In the genomic region with DNA sequence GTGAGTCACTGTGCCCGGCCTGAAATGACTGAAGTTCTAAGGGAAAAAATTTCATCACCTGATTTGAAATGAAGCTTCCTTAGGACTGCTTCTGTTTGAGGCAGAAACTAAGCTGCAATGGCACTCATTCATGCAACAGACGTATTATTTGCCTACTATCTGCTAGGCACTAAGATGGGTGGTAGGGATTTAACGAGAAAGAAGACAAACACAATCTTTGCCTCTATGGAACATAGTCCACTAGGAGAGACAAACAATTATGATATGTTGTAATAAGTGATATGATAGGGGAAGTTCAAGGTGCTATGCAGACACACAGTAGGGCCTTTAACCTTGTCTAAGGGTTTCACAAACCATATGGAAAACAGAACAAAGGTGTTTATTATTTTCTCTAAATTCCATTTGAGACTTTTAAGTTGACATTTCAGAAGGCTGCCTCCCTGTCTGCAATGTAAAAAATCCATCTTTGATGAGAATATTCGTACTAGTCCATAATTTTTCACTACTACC, we compare ENCODE assay signal across 1 cellular context.
TF ChIP-seq lines count a peak whose summit lies in the region.

No MANE protein-coding gene starts in this region.

TF ChIP-seq in GM23338, 12 proteins besides CTCF, POLR2A, EP300 and RAD21:
- TF ChIP-seq, protein P1, sequence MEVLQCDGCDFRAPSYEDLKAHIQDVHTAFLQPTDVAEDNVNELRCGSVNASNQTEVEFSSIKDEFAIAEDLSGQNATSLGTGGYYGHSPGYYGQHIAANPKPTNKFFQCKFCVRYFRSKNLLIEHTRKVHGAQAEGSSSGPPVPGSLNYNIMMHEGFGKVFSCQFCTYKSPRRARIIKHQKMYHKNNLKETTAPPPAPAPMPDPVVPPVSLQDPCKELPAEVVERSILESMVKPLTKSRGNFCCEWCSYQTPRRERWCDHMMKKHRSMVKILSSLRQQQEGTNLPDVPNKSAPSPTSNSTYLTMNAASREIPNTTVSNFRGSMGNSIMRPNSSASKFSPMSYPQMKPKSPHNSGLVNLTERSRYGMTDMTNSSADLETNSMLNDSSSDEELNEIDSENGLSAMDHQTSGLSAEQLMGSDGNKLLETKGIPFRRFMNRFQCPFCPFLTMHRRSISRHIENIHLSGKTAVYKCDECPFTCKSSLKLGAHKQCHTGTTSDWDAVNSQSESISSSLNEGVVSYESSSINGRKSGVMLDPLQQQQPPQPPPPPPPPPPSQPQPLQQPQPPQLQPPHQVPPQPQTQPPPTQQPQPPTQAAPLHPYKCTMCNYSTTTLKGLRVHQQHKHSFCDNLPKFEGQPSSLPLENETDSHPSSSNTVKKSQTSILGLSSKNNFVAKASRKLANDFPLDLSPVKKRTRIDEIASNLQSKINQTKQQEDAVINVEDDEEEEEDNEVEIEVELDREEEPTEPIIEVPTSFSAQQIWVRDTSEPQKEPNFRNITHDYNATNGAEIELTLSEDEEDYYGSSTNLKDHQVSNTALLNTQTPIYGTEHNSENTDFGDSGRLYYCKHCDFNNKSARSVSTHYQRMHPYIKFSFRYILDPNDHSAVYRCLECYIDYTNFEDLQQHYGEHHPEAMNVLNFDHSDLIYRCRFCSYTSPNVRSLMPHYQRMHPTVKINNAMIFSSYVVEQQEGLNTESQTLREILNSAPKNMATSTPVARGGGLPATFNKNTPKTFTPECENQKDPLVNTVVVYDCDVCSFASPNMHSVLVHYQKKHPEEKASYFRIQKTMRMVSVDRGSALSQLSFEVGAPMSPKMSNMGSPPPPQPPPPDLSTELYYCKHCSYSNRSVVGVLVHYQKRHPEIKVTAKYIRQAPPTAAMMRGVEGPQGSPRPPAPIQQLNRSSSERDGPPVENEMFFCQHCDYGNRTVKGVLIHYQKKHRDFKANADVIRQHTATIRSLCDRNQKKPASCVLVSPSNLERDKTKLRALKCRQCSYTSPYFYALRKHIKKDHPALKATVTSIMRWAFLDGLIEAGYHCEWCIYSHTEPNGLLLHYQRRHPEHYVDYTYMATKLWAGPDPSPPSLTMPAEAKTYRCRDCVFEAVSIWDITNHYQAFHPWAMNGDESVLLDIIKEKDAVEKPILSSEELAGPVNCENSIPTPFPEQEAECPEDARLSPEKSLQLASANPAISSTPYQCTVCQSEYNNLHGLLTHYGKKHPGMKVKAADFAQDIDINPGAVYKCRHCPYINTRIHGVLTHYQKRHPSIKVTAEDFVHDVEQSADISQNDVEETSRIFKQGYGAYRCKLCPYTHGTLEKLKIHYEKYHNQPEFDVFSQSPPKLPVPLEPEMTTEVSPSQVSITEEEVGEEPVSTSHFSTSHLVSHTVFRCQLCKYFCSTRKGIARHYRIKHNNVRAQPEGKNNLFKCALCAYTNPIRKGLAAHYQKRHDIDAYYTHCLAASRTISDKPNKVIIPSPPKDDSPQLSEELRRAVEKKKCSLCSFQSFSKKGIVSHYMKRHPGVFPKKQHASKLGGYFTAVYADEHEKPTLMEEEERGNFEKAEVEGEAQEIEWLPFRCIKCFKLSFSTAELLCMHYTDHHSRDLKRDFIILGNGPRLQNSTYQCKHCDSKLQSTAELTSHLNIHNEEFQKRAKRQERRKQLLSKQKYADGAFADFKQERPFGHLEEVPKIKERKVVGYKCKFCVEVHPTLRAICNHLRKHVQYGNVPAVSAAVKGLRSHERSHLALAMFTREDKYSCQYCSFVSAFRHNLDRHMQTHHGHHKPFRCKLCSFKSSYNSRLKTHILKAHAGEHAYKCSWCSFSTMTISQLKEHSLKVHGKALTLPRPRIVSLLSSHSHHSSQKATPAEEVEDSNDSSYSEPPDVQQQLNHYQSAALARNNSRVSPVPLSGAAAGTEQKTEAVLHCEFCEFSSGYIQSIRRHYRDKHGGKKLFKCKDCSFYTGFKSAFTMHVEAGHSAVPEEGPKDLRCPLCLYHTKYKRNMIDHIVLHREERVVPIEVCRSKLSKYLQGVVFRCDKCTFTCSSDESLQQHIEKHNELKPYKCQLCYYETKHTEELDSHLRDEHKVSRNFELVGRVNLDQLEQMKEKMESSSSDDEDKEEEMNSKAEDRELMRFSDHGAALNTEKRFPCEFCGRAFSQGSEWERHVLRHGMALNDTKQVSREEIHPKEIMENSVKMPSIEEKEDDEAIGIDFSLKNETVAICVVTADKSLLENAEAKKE (CRISPR knock-in tag; IDR thresholded peaks at IDR 0.05), result no peak
- TF ChIP-seq ZNF114 (CRISPR knock-in tag; IDR thresholded peaks at IDR 0.05) (no peak), POLR2AphosphoS5 (IDR thresholded peaks at IDR 0.05; ENCODE audit: low read depth) (no peak), ZNF331 (CRISPR knock-in tag; IDR thresholded peaks at IDR 0.05; ENCODE audit: low read depth) (no peak), CREB1 (CRISPR knock-in tag; IDR thresholded peaks at IDR 0.05; ENCODE audit: low read depth) (no peak), EZH2 (IDR thresholded peaks at IDR 0.05; ENCODE audit: low read depth, unreplicated experiment) (no peak), EZH2phosphoT487 (IDR thresholded peaks at IDR 0.05; ENCODE audit: unreplicated experiment) (no peak), NANOG (IDR thresholded peaks at IDR 0.05; ENCODE audit: borderline replicate concordance) (no peak), JUNB (IDR thresholded peaks at IDR 0.05; ENCODE audit: unreplicated experiment) (no peak), STAT1 (IDR thresholded peaks at IDR 0.05; ENCODE audit: unreplicated experiment) (no peak)
- TF ChIP-seq, protein P2, sequence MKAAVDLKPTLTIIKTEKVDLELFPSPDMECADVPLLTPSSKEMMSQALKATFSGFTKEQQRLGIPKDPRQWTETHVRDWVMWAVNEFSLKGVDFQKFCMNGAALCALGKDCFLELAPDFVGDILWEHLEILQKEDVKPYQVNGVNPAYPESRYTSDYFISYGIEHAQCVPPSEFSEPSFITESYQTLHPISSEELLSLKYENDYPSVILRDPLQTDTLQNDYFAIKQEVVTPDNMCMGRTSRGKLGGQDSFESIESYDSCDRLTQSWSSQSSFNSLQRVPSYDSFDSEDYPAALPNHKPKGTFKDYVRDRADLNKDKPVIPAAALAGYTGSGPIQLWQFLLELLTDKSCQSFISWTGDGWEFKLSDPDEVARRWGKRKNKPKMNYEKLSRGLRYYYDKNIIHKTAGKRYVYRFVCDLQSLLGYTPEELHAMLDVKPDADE (IDR thresholded peaks at IDR 0.05), result no peak
- TF ChIP-seq, protein P3, sequence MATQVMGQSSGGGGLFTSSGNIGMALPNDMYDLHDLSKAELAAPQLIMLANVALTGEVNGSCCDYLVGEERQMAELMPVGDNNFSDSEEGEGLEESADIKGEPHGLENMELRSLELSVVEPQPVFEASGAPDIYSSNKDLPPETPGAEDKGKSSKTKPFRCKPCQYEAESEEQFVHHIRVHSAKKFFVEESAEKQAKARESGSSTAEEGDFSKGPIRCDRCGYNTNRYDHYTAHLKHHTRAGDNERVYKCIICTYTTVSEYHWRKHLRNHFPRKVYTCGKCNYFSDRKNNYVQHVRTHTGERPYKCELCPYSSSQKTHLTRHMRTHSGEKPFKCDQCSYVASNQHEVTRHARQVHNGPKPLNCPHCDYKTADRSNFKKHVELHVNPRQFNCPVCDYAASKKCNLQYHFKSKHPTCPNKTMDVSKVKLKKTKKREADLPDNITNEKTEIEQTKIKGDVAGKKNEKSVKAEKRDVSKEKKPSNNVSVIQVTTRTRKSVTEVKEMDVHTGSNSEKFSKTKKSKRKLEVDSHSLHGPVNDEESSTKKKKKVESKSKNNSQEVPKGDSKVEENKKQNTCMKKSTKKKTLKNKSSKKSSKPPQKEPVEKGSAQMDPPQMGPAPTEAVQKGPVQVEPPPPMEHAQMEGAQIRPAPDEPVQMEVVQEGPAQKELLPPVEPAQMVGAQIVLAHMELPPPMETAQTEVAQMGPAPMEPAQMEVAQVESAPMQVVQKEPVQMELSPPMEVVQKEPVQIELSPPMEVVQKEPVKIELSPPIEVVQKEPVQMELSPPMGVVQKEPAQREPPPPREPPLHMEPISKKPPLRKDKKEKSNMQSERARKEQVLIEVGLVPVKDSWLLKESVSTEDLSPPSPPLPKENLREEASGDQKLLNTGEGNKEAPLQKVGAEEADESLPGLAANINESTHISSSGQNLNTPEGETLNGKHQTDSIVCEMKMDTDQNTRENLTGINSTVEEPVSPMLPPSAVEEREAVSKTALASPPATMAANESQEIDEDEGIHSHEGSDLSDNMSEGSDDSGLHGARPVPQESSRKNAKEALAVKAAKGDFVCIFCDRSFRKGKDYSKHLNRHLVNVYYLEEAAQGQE (IDR thresholded peaks at IDR 0.05; ENCODE audit: unreplicated experiment), result no peak
